8 cellular contexts compared by ENCODE assay signal in the genomic region with DNA sequence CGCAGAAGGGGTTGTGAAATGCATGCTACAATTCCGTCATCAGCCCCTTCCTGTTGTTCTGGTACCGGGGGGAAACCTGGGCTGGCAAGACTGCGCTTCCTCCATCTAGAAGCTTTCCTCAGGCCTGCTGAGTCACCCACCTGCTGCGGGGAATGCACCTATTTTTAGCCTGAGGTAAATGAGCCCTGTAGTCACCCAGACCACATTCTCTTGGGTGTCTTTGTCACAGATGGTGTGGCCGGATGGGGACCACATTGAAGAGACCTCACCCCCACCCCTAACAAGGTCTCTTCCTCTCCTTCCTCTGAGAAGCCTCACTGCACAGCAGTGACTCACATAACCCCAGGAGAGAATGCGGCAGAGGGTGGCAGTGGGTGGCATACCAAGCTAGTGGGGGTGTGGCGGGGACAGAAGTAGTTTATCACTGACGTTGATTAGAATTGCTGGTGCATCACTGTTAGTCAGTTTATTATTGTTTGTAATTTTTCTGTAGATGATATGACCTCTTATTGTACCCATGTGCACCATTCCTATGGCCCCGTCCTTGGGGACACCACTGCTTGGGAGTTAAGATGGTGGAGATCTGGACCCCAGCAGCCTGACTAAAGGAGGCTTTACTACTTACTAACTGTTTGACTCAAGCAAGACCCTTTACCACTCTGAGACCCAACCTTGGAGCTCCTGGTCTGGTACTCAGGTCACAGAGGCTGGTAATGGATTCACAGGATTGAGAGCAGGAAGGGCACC.
DNase-seq lines count a peak whose midpoint lies in the region; ATAC-seq, FAIRE-seq and TF ChIP-seq lines count a peak whose summit lies in the region.

No MANE protein-coding gene starts in this region.

- in situ Hi-C loops in K562 (cut with MboI), result no loop called here

- TF ChIP-seq POLR2A in A549 (IDR thresholded peaks at IDR 0.05; ENCODE audit: low read length) (no peak), K562 (conservative IDR thresholded peaks at IDR 0.05) (no peak), ovary (IDR thresholded peaks at IDR 0.05) (no peak)

- peak overlapping the region; percentile 85 for H2BK12ac ChIP-seq in trophoblast cell (ENCODE audit: low read length)

- peak; percentile 89 to 90; a peak in 3 of 5 replicates for TF ChIP-seq EP300 in A549 (IDR thresholded peaks at IDR 0.05)
- no peak for TF ChIP-seq EP300 in K562 (IDR thresholded peaks at IDR 0.05; ENCODE audit: low read length)
- no peak for TF ChIP-seq EP300 in ovary (IDR thresholded peaks at IDR 0.05)

- no peaks in the 10 kb centered on the region for H4K20me1 ChIP-seq in K562 (replicated peaks; ENCODE audit: control insufficient read depth, insufficient read depth, low read length)

- FAIRE-seq in A549 (lab: Jason Lieb, UNC) (no peak), K562 (lab: Jason Lieb, UNC) (no peak)

- TF ChIP-seq RAD21 in A549 (conservative IDR thresholded peaks at IDR 0.05 in 1 of 2, IDR thresholded peaks at IDR 0.05 in 1 of 2), result peak; percentile 3 to 46; a peak in 3 of 5 replicates
- no peak for TF ChIP-seq RAD21 in K562 (CRISPR knock-in tag; conservative IDR thresholded peaks at IDR 0.05 in 1 of 2, IDR thresholded peaks at IDR 0.05 in 1 of 2)

- WGBS in A549 (ENCODE audit: missing lambda C conversion rate), result 12% methylated on average over 10 of the region's 10 CpGs
- 66% methylated on average over 6 of the region's 10 CpGs for WGBS in K562 (ENCODE audit: insufficient coverage, low coverage, missing lambda C conversion rate)
- WGBS in trophoblast cell (ENCODE audit: extremely low coverage, insufficient coverage, insufficient read length), result no CpG with 5 or more reads among the region's 10 CpGs
- WGBS in ovary, 3 donors, result 88 to 94% (median 93%) methylated on average over 10 of the region's 10 CpGs

- POLR2A ChIA-PET in A549 (lab: Yijun Ruan, JAX) (interaction anchor here (0.7 to 2.6 kb wide), 4 partner anchors 11 to 60 kb away, joined by 3 to 9 read pairs (median 4); no protein-coding TSS in a partner anchor), K562 (lab: Yijun Ruan, JAX) (interaction anchor here (1.2 kb wide), 1 partner anchor 11 kb away, joined by 5 read pairs; no protein-coding TSS in a partner anchor)

- no peaks in the 10 kb centered on the region for H3K9me3 ChIP-seq in A549
- H3K9me3 ChIP-seq in K562 (replicated peaks; ENCODE audit: control insufficient read depth, insufficient read depth, low read depth, low read length), result no peaks in the 10 kb centered on the region
- peaks cover 5% of the 10 kb centered on the region for H3K9me3 ChIP-seq in trophoblast cell (ENCODE audit: insufficient read depth, low read depth, low read length)
- no peaks in the 10 kb centered on the region for H3K9me3 ChIP-seq in ovary

- H3K36me3 ChIP-seq in K562 (ENCODE audit: control insufficient read depth, insufficient read depth, low read length) (no peaks in the 10 kb centered on the region), trophoblast cell (ENCODE audit: control insufficient read depth in 1 of 2, insufficient read depth in 2 of 2, low read length in 2 of 2) (no peaks in the 10 kb centered on the region), ovary (no peaks in the 10 kb centered on the region)

- no peak overlapping the region for H4K12ac ChIP-seq in trophoblast cell (ENCODE audit: low read depth, low read length)

- H2AK5ac ChIP-seq in trophoblast cell (ENCODE audit: low read length), result peak overlapping the region; percentile 30

- TF ChIP-seq CTCF in A549 (IDR thresholded peaks at IDR 0.05) (no peak), K562 (IDR thresholded peaks at IDR 0.05 in 2 of 3, conservative IDR thresholded peaks at IDR 0.05 in 1 of 3; ENCODE audit: insufficient read depth in 2 of 3, low read depth in 1 of 3, low read length in 3 of 3) (no peak), omental fat pad (IDR thresholded peaks at IDR 0.05) (no peak), ovary (IDR thresholded peaks at IDR 0.05) (no peak)

- H3K14ac ChIP-seq in trophoblast cell (ENCODE audit: low read length), result peak overlapping the region; percentile 62

- ATAC-seq in A549, result peak; percentile 53 to 65
- ATAC-seq in HG03354 (IDR thresholded peaks at IDR 0.05; ENCODE audit: poor library complexity, severe bottlenecking, unreplicated experiment), result peak; percentile 85
- ATAC-seq in K562, result no peak
- no peak for ATAC-seq in omental fat pad (ENCODE audit: low FRiP score)

- DNase-seq in A549 (ENCODE audit: low read depth in 1 of 2, low spot score in 1 of 2) (peak; percentile 81 to 92), GM19240 (ENCODE audit: insufficient read length, low spot score) (peak; percentile 83), T-helper 2 cell (peak; percentile 41 to 100 (median 77)), K562 (ENCODE audit: extremely low read depth in 1 of 4, low spot score in 3 of 4) (no peak), trophoblast cell (peak; percentile 78), omental fat pad (ENCODE audit: low spot score) (no peak), ovary (no peak)

- H3K79me2 ChIP-seq in K562 (ENCODE audit: control insufficient read depth, insufficient read depth, low read length), result no peaks in the 10 kb centered on the region
- H3K79me2 ChIP-seq in trophoblast cell (ENCODE audit: control insufficient read depth, insufficient read depth, low read length, poor library complexity), result no peaks in the 10 kb centered on the region

- H3K9me1 ChIP-seq in K562 (ENCODE audit: control insufficient read depth, insufficient read depth, low read length), result no peaks in the 10 kb centered on the region

- H2BK5ac ChIP-seq in trophoblast cell (ENCODE audit: low read depth, low read length, poor library complexity), result peak overlapping the region; percentile 50

- no peak overlapping the region for H4K8ac ChIP-seq in trophoblast cell (ENCODE audit: low read depth, low read length)

- H3K4me2 ChIP-seq in A549, result peak overlapping the region; percentile 57
- H3K4me2 ChIP-seq in K562 (ENCODE audit: insufficient read depth, low read length), result no peak overlapping the region
- peak overlapping the region; percentile 19 for H3K4me2 ChIP-seq in trophoblast cell (ENCODE audit: low read length)

- H2BK120ac ChIP-seq in trophoblast cell (ENCODE audit: insufficient read depth, low read length, poor library complexity), result peak overlapping the region; percentile 75

- no peak overlapping the region for H3K18ac ChIP-seq in trophoblast cell (ENCODE audit: low read length)

- H3K9ac ChIP-seq in K562 (ENCODE audit: insufficient read depth in 1 of 2, low read depth in 2 of 2, low read length in 2 of 2) (no peak overlapping the region), trophoblast cell (ENCODE audit: low read length) (no peak overlapping the region)

- CTCF ChIA-PET in A549 (lab: Yijun Ruan, JAX), result interaction anchor here (0.7 to 1.8 kb wide), 11 partner anchors 9 to 132 kb away, joined by 3 to 7 read pairs (median 3); no protein-coding TSS in a partner anchor
- CTCF ChIA-PET in K562 (lab: Yijun Ruan, JAX; ENCODE audit: low intra/inter-chr PET ratio), result no interaction called here

- H3K4me3 ChIP-seq in A549, result no peak overlapping the region
- H3K4me3 ChIP-seq in K562, result no peak overlapping the region
- H3K4me3 ChIP-seq in trophoblast cell (ENCODE audit: low read depth, low read length), result no peak overlapping the region
- H3K4me3 ChIP-seq in ovary, result no peak overlapping the region

- peaks cover 30% of the 10 kb centered on the region for H3K79me1 ChIP-seq in trophoblast cell (ENCODE audit: low read length)

- no peak overlapping the region for H3K23ac ChIP-seq in trophoblast cell (ENCODE audit: low read length)

- no peak overlapping the region for H3K4ac ChIP-seq in trophoblast cell (ENCODE audit: low read depth, low read length)

- H2AFZ ChIP-seq in K562 (ENCODE audit: low read depth, low read length), result no peak overlapping the region
- H2AFZ ChIP-seq in trophoblast cell (ENCODE audit: insufficient read depth, low read length, poor library complexity), result no peak overlapping the region

- H3K27me3 ChIP-seq in K562 (ENCODE audit: control insufficient read depth in 2 of 2, insufficient read depth in 2 of 2, low read length in 2 of 2), result no peaks in the 10 kb centered on the region
- H3K27me3 ChIP-seq in trophoblast cell (ENCODE audit: insufficient read depth, low read length), result no peaks in the 10 kb centered on the region
- H3K27me3 ChIP-seq in ovary, result no peaks in the 10 kb centered on the region

- intact Hi-C loops in K562 (cut with micrococcal nuclease) (no loop called here), ovary (cut with DNase I) (no loop called here)

- peak overlapping the region; percentile 99 for H3K27ac ChIP-seq in A549
- no peak overlapping the region for H3K27ac ChIP-seq in K562 (ENCODE audit: extremely low read depth, low read depth, low read length)
- H3K27ac ChIP-seq in trophoblast cell (ENCODE audit: low read depth, low read length), result peak overlapping the region; percentile 21
- no peak overlapping the region for H3K27ac ChIP-seq in ovary

- H3K4me1 ChIP-seq in A549 (peaks cover 91% of the 10 kb centered on the region), K562 (replicated peaks in 1 of 2; ENCODE audit: control insufficient read depth in 2 of 2, insufficient read depth in 2 of 2, low read length in 2 of 2) (peaks cover 2 to 20% of the 10 kb centered on the region in 2 experiments; a peak in 4 of 5 replicates), trophoblast cell (ENCODE audit: control insufficient read depth in 1 of 2, insufficient read depth in 2 of 2, low read length in 2 of 2) (peaks cover 35 to 38% of the 10 kb centered on the region in 2 experiments), ovary (ENCODE audit: insufficient read depth) (no peaks in the 10 kb centered on the region)

- H4K91ac ChIP-seq in trophoblast cell (ENCODE audit: low read depth, low read length), result peak overlapping the region; percentile 76

- BruUV-seq in K562 (replicated peaks; lab: Mats Ljungman, UMichigan), result no TSS peak

TF ChIP-seq in A549, 52 proteins besides CTCF, POLR2A, EP300 and RAD21 (continues in another document):
- TF ChIP-seq EHMT2 (IDR thresholded peaks at IDR 0.05; ENCODE audit: low read depth) (no peak), NR3C1 (IDR thresholded peaks at IDR 0.05) (no peak), ESRRA (IDR thresholded peaks at IDR 0.05; ENCODE audit: borderline replicate concordance, low read length) (no peak), HOXB13 (CRISPR knock-in tag; IDR thresholded peaks at IDR 0.05; ENCODE audit: low read depth) (peak; percentile 48), HOXB5 (CRISPR knock-in tag; IDR thresholded peaks at IDR 0.05) (peak; percentile 28; the same call in 1 of the 2 replicates), ZSCAN20 (CRISPR knock-in tag; IDR thresholded peaks at IDR 0.05) (no peak), POLR2AphosphoS2 (conservative IDR thresholded peaks at IDR 0.05; ENCODE audit: low read length) (no peak)

TF ChIP-seq in K562, 482 proteins besides CTCF, POLR2A, EP300 and RAD21:
- TF ChIP-seq ZEB2 (IDR thresholded peaks at IDR 0.05) (0 out of 2 replicates have a peak, but pooled peaks have one; percentile 45), EGR1 (conservative IDR thresholded peaks at IDR 0.05) (0 out of 2 replicates have a peak, but pooled peaks have one; percentile 19), GABPB2 (CRISPR knock-in tag; conservative IDR thresholded peaks at IDR 0.05) (no peak), NFE2 (IDR thresholded peaks at IDR 0.05; ENCODE audit: low read depth) (peak; percentile 40; the same call in 1 of the 2 replicates), POLR2AphosphoS2 (IDR thresholded peaks at IDR 0.05; ENCODE audit: low read length) (no peak)

Comparison
In these comparisons a context has a peak if more than half of its experiments do, and no peak if none do; other contexts are left out.
1. ATAC-seq: peak in A549 (2 of 2) and HG03354 (single experiment); none in K562 (single experiment) and omental fat pad (single experiment).
2. DNase-seq: peak in A549 (2 of 2), GM19240 (single experiment), T-helper 2 cell (5 of 5) and trophoblast cell (2 of 2); none in K562 (0 of 4), omental fat pad (single experiment) and ovary (0 of 5).
3. H3K27ac ChIP-seq: peak in A549 (2 of 2) and trophoblast cell (single experiment); none in K562 (single experiment) and ovary (0 of 2).